ENCODE assay signal across 8 cellular contexts in the genomic region with DNA sequence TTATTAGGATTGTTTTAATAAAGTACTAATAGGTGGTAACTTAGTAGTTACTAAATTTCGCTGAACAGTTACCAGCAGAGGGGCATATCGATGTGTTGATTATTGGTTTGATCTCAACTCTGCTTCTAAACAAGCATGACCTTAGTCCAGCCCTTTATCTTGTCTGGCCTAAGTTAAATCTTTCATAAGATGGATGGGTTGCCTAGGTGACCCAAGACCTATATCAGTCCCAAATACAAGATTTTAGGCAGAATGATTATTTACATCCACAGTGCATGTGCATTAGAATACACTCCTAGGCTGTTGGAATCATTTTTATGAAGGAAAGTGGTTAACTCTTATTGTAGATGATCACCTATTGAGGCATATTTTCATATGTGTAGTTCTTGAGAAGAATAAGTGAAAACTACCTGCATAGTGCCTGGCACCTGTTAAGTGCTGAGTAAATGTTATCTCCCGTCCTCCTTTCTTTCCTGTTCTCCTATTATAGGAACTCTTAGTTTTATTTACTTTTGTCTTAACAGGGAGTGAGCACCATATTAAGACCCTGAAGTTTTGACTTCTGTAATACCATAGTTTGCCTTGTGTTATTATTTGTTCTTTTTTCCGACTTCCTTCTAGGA. TPM values are rescaled to one million over a fixed set of nuclear protein-coding genes. Genes with fewer than 3 reads are reported as not detected.
DNase-seq lines count a peak whose midpoint lies in the region; ATAC-seq and TF ChIP-seq lines count a peak whose summit lies in the region.

No MANE protein-coding gene starts in this region.

- no peaks in the 10 kb centered on the region for H3K36me3 ChIP-seq in GM23338 (ENCODE audit: insufficient read depth)
- no peaks in the 10 kb centered on the region; the same call in 1 of the 2 replicates for H3K36me3 ChIP-seq in Panc1 (ENCODE audit: control insufficient read depth, insufficient read depth, low read length)
- H3K36me3 ChIP-seq in fibroblast of lung (ENCODE audit: control insufficient read depth, insufficient read depth, low read length), result no peaks in the 10 kb centered on the region
- no peaks in the 10 kb centered on the region for H3K36me3 ChIP-seq in gastrocnemius medialis

- peak overlapping the region; percentile 97 for H3K4me3 Mint-ChIP-seq in GM23338

- no peaks in the 10 kb centered on the region for H3K9me2 ChIP-seq in GM23338 (ENCODE audit: insufficient read depth)

- peak overlapping the region; percentile 95 for H3K9ac ChIP-seq in fibroblast of lung (ENCODE audit: insufficient read depth, low read length)

- in situ Hi-C loops in Panc1 (cut with HindIII; ENCODE audit: low pct_unique_long_range_greater_than_20kb, low sequenced_read_pairs) (no loop called here), gastrocnemius medialis (cut with MboI; ENCODE audit: low sequenced_read_pairs in 4 of 4) (loop anchor here in 1 of 4 donors (5.0 kb wide), 1 partner anchor 67 kb away; no protein-coding TSS in a partner anchor), G401 (cut with HindIII; ENCODE audit: low sequenced_read_pairs) (no loop called here)

- intact Hi-C loops in Panc1 (cut with micrococcal nuclease; ENCODE audit: unreplicated experiment), result no loop called here
- intact Hi-C loops in gastrocnemius medialis (cut with DNase I; ENCODE audit: low total_unique reads), result loop anchor here (2.0 to 10.0 kb wide), 3 partner anchors 16 to 616 kb away; a partner anchor contains a TSS

- H3K27ac ChIP-seq in GM23338 (ENCODE audit: low read depth) (no peak overlapping the region), Panc1 (ENCODE audit: low read length) (peak overlapping the region; percentile 87), fibroblast of lung (ENCODE audit: insufficient read depth, low read length) (peak overlapping the region; percentile 83), gastrocnemius medialis (peak overlapping the region; percentile 93 to 100 (median 94))

- no peak for TF ChIP-seq POLR2A in gastrocnemius medialis (IDR thresholded peaks at IDR 0.05)

- H3K4me2 ChIP-seq in GM23338 (peak overlapping the region; percentile 71), fibroblast of lung (ENCODE audit: extremely low read depth, insufficient read depth, low read length) (peak overlapping the region; percentile 84)

- H3K27me3 Mint-ChIP-seq in GM23338 (ENCODE audit: insufficient read depth, low read depth, poor library complexity), result peaks cover 33% of the 10 kb centered on the region

- H3K27me3 ChIP-seq in GM23338 (ENCODE audit: insufficient read depth) (peaks cover 59% of the 10 kb centered on the region), Panc1 (ENCODE audit: control insufficient read depth, insufficient read depth, low read length) (no peaks in the 10 kb centered on the region), fibroblast of lung (ENCODE audit: control insufficient read depth, insufficient read depth, low read length) (no peaks in the 10 kb centered on the region), gastrocnemius medialis (no peaks in the 10 kb centered on the region)

- no TSS peak for BruUV-seq in Panc1 (replicated peaks; lab: Mats Ljungman, UMichigan)

- ATAC-seq in GM23338 (no peak), Panc1 (no peak), gastrocnemius medialis (no peak), HG02759 (IDR thresholded peaks at IDR 0.05; ENCODE audit: unreplicated experiment) (no peak), HG02623 (IDR thresholded peaks at IDR 0.05; ENCODE audit: unreplicated experiment) (no peak)

- H3K9me3 Mint-ChIP-seq in GM23338, result no peaks in the 10 kb centered on the region

- peak overlapping the region; percentile 87 for H3K4me3 ChIP-seq in GM23338
- peak overlapping the region; percentile 87 to 96 for H3K4me3 ChIP-seq in Panc1 (ENCODE audit: low read depth in 2 of 2, low read length in 2 of 2)
- H3K4me3 ChIP-seq in fibroblast of lung (replicated peaks in 1 of 4; ENCODE audit: control extremely low read depth in 1 of 4, insufficient read depth in 1 of 4, low read depth in 3 of 4, low read length in 4 of 4), result peak overlapping the region; percentile 75 to 95 (median 92)
- peak overlapping the region; percentile 83 to 99 (median 92) for H3K4me3 ChIP-seq in gastrocnemius medialis

- H3F3A ChIP-seq in GM23338 (replicated peaks; ENCODE audit: low read depth), result no peaks in the 10 kb centered on the region

- peaks cover 4% of the 10 kb centered on the region for H3K4me1 ChIP-seq in GM23338 (ENCODE audit: insufficient read depth)
- H3K4me1 ChIP-seq in Panc1 (ENCODE audit: control insufficient read depth, insufficient read depth, low read length), result peaks cover 18% of the 10 kb centered on the region
- peaks cover 6% of the 10 kb centered on the region for H3K4me1 ChIP-seq in fibroblast of lung (ENCODE audit: control insufficient read depth, extremely low read depth, insufficient read depth, low read length)
- peaks cover 30 to 54% of the 10 kb centered on the region in 2 donors for H3K4me1 ChIP-seq in gastrocnemius medialis

- no peak overlapping the region for H2AFZ ChIP-seq in GM23338
- H2AFZ ChIP-seq in fibroblast of lung (ENCODE audit: low read length), result peak overlapping the region; percentile 99

- peaks cover 41% of the 10 kb centered on the region for H4K20me1 ChIP-seq in GM23338 (replicated peaks; ENCODE audit: insufficient read depth)
- H4K20me1 ChIP-seq in fibroblast of lung (ENCODE audit: control insufficient read depth, extremely low read depth, insufficient read depth, low read length), result no peaks in the 10 kb centered on the region

- POLR2A ChIA-PET in Panc1 (lab: Charles Lee), result no interaction called here

- H3K79me2 ChIP-seq in GM23338 (replicated peaks; ENCODE audit: insufficient read depth), result peaks cover 44% of the 10 kb centered on the region
- peaks cover 38% of the 10 kb centered on the region for H3K79me2 ChIP-seq in fibroblast of lung (ENCODE audit: control insufficient read depth, insufficient read depth, low read length)

- H3K9me3 ChIP-seq in Panc1 (ENCODE audit: control insufficient read depth, insufficient read depth, low read depth, low read length) (no peaks in the 10 kb centered on the region), fibroblast of lung (ENCODE audit: control insufficient read depth, insufficient read depth, low read depth, low read length) (no peaks in the 10 kb centered on the region), gastrocnemius medialis (no peaks in the 10 kb centered on the region)

- peaks cover 6% of the 10 kb centered on the region; the same call in 2 of the 3 replicates for H3K4me1 Mint-ChIP-seq in GM23338

- no peaks in the 10 kb centered on the region for H3K36me3 Mint-ChIP-seq in GM23338 (ENCODE audit: low read depth)

- DNase-seq in GM23338 (ENCODE audit: low spot score), result no peak
- no peak for DNase-seq in Panc1 (ENCODE audit: low read depth, low spot score)
- peak in 1 of 2 donors; percentile 5 for DNase-seq in fibroblast of lung (ENCODE audit: low read depth in 2 of 2)
- no peak for DNase-seq in gastrocnemius medialis
- no peak for DNase-seq in effector CD8-positive, alpha-beta T cell (lab: John Stamatoyannopoulos, UW)
- no peak for DNase-seq in G401 (ENCODE audit: low spot score)

- TF ChIP-seq CTCF in GM23338 (conservative IDR thresholded peaks at IDR 0.05; ENCODE audit: low read depth in 2 of 2) (no peak), Panc1 (IDR thresholded peaks at IDR 0.05) (no peak), fibroblast of lung (conservative IDR thresholded peaks at IDR 0.05 in 1 of 2, IDR thresholded peaks at IDR 0.05 in 1 of 2; ENCODE audit: low read depth in 1 of 2, low read length in 2 of 2) (no peak), gastrocnemius medialis (IDR thresholded peaks at IDR 0.05 in 4 of 5, conservative IDR thresholded peaks at IDR 0.05 in 1 of 5) (no peak)

- CTCF ChIA-PET in Panc1 (lab: Charles Lee), result no interaction called here

- no peak overlapping the region for H3K27ac Mint-ChIP-seq in GM23338

TF ChIP-seq in GM23338, 12 proteins besides CTCF, POLR2A, EP300 and RAD21 (continues in another document):
- TF ChIP-seq NANOG (IDR thresholded peaks at IDR 0.05; ENCODE audit: borderline replicate concordance), result no peak
- TF ChIP-seq, protein P1, sequence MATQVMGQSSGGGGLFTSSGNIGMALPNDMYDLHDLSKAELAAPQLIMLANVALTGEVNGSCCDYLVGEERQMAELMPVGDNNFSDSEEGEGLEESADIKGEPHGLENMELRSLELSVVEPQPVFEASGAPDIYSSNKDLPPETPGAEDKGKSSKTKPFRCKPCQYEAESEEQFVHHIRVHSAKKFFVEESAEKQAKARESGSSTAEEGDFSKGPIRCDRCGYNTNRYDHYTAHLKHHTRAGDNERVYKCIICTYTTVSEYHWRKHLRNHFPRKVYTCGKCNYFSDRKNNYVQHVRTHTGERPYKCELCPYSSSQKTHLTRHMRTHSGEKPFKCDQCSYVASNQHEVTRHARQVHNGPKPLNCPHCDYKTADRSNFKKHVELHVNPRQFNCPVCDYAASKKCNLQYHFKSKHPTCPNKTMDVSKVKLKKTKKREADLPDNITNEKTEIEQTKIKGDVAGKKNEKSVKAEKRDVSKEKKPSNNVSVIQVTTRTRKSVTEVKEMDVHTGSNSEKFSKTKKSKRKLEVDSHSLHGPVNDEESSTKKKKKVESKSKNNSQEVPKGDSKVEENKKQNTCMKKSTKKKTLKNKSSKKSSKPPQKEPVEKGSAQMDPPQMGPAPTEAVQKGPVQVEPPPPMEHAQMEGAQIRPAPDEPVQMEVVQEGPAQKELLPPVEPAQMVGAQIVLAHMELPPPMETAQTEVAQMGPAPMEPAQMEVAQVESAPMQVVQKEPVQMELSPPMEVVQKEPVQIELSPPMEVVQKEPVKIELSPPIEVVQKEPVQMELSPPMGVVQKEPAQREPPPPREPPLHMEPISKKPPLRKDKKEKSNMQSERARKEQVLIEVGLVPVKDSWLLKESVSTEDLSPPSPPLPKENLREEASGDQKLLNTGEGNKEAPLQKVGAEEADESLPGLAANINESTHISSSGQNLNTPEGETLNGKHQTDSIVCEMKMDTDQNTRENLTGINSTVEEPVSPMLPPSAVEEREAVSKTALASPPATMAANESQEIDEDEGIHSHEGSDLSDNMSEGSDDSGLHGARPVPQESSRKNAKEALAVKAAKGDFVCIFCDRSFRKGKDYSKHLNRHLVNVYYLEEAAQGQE (IDR thresholded peaks at IDR 0.05; ENCODE audit: unreplicated experiment), result no peak
- TF ChIP-seq STAT1 (IDR thresholded peaks at IDR 0.05; ENCODE audit: unreplicated experiment), result no peak
- TF ChIP-seq EZH2 (IDR thresholded peaks at IDR 0.05; ENCODE audit: low read depth, unreplicated experiment), result no peak
- no peak for TF ChIP-seq POLR2AphosphoS5 (IDR thresholded peaks at IDR 0.05; ENCODE audit: low read depth)

RNA-seq across cellular contexts. Expression of a gene that starts 1.1 kb away (rescaled TPM):
- 17.8 and 18.1 TPM in 2 replicates for total RNA-seq in GM23338 (2014; rRNA removed; shearing (Covaris generic))
- polyA plus RNA-seq in GM23338 (2016; fragmentation: Nextera tagmentation; extraction: Ambion mirVana) (10.0 and 10.4 TPM in 2 replicates), fibroblast of lung (26.2 and 30.0 TPM in 2 replicates)
- total RNA-seq in Panc1 (2021; ENCODE audit: unreplicated experiment) (21.1 TPM), fibroblast of lung (24.9 and 31.5 TPM in 2 replicates), gastrocnemius medialis (10 to 100 TPM; 44.2 to 92.1 (median 68.3) TPM)
- 12.8 TPM for polyA plus RNA-seq in Panc1 (2012; ENCODE audit: insufficient read length)
- 10.1 and 10.5 TPM in 2 replicates for polyA plus RNA-seq in fibroblast of lung (2012)
- polyA minus RNA-seq in fibroblast of lung (ENCODE audit: low replicate concordance), result 15.0 and 17.0 TPM in 2 replicates
- 15.1 and 16.7 TPM in 2 replicates for total RNA-seq in G401 (2014; rRNA removed; shearing (Covaris generic))
